1 cellular context compared by ENCODE assay signal in the genomic region with DNA sequence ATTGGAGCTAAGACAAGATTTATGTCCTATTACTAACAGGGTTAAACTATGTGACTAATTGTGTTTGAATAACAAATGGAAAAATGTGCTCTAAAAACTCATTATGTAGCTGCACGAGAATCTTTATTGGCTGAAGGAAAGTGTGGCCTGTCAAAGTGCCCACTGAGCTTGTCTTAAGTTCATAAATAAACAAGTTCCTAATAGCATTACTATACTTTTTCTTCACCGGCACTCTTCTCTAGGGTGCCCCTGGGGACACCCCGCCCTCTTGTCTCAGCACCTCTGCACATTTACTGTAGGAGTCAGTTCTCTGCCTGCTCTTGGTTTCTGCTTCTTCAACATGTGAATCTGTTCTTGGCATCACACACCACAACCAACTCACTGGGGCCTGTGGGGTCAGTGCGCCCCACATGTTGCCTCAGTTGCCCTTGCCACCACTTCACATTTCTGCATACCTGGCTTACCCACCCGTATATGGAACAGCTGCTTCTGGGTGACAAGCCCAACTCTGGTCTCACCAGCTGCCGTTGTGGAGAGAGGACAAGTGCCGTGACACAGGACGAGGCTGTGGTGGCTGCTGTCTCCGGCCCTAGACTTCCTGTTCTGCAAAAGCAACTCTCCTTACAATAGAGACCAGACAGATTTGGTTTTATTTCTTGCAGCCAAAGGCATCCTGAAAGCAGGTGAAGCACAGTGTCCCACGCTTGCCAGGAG.
TF ChIP-seq lines count a peak whose summit lies in the region.

No MANE protein-coding gene starts in this region.

TF ChIP-seq in WTC11, 78 proteins besides CTCF, POLR2A, EP300 and RAD21 (continued from another document):
- TF ChIP-seq, protein P1, sequence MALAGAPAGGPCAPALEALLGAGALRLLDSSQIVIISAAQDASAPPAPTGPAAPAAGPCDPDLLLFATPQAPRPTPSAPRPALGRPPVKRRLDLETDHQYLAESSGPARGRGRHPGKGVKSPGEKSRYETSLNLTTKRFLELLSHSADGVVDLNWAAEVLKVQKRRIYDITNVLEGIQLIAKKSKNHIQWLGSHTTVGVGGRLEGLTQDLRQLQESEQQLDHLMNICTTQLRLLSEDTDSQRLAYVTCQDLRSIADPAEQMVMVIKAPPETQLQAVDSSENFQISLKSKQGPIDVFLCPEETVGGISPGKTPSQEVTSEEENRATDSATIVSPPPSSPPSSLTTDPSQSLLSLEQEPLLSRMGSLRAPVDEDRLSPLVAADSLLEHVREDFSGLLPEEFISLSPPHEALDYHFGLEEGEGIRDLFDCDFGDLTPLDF (CRISPR knock-in tag; IDR thresholded peaks at IDR 0.05): no peak
